Comparison of ENCODE assay signal across 9 cellular contexts in genomic region chr11:121112498-121113455, GRCh38. TPM values are rescaled to one million over a fixed set of nuclear protein-coding genes. Genes with fewer than 3 reads are reported as not detected.
A peak's percentile ranks its signal among the peaks of the same experiment; 100 is the strongest.
DNase-seq lines count a peak whose midpoint lies in the region; ATAC-seq and TF ChIP-seq lines count a peak whose summit lies in the region.
"Had no signal": no experiment of that assay in that cellular context is flagged by ENCODE, and none has a peak within 500 bp of the region (broad histone marks: within the 10 kb centered on the region; RNA-seq: fewer than 3 reads in every experiment).

No MANE protein-coding gene starts in this region.

- H3K27ac Mint-ChIP-seq in activated T-helper 1 cell treated with anti-CD3 and anti-CD28 coated beads, Interleukin-12 subunit alpha, Interleukin-12 subunit beta, Interleukin-2, Interleukin-4 antibody, amounts not matched to agents 30 ng/mL and 10 ng/mL and 1 ng/mL, durations not matched to agents 14 hours and 24 hours and 36 hours = no peak overlapping the region

- H3K4me1 ChIP-seq in parathyroid adenoma = no peaks in the 10 kb centered on the region

- no peak overlapping the region for H3K4me3 ChIP-seq in parathyroid adenoma (ENCODE audit: low read depth, low read length)

- H2AFZ ChIP-seq in parathyroid adenoma = no peak overlapping the region

- H3K4me2 ChIP-seq in parathyroid adenoma (ENCODE audit: low read length) = no peak overlapping the region

- TF ChIP-seq CTCF in parathyroid adenoma (IDR thresholded peaks at IDR 0.05) = peak; percentile 49

- peak; percentile 80 for DNase-seq in ELR (ENCODE audit: low read depth)
- DNase-seq in NCI-H748 treated with DMSO at 0.1 percent for 48 hours (lab: John Stamatoyannopoulos, UW) = peak; percentile 76
- DNase-seq in activated T-helper 1 cell treated with anti-CD3 and anti-CD28 coated beads, Interleukin-12 subunit alpha, Interleukin-12 subunit beta, Interleukin-2, Interleukin-4 antibody, amounts not matched to agents 30 ng/mL and 10 ng/mL and 1 ng/mL, durations not matched to agents 14 hours and 24 hours and 36 hours (ENCODE audit: low spot score) = peak; percentile 14
- peak; percentile 14 for DNase-seq in glomerular endothelial cell (ENCODE audit: extremely low read depth, low read depth, low spot score)

- H3K36me3 ChIP-seq in parathyroid adenoma (ENCODE audit: control insufficient read depth, insufficient read depth, low read length) = no peaks in the 10 kb centered on the region

- no peaks in the 10 kb centered on the region for H3K9me3 Mint-ChIP-seq in activated T-helper 1 cell treated with anti-CD3 and anti-CD28 coated beads, Interleukin-12 subunit alpha, Interleukin-12 subunit beta, Interleukin-2, Interleukin-4 antibody, amounts not matched to agents 30 ng/mL and 10 ng/mL and 1 ng/mL, durations not matched to agents 14 hours and 24 hours and 36 hours
- H3K9me3 Mint-ChIP-seq: central memory CD8-positive, alpha-beta T cell had no signal

- H3K27me3 Mint-ChIP-seq in activated T-helper 1 cell treated with anti-CD3 and anti-CD28 coated beads, Interleukin-12 subunit alpha, Interleukin-12 subunit beta, Interleukin-2, Interleukin-4 antibody, amounts not matched to agents 30 ng/mL and 10 ng/mL and 1 ng/mL, durations not matched to agents 14 hours and 24 hours and 36 hours (ENCODE audit: insufficient read depth) = peaks cover 20% of the 10 kb centered on the region

- H3K4me1 Mint-ChIP-seq in activated T-helper 1 cell treated with anti-CD3 and anti-CD28 coated beads, Interleukin-12 subunit alpha, Interleukin-12 subunit beta, Interleukin-2, Interleukin-4 antibody, amounts not matched to agents 30 ng/mL and 10 ng/mL and 1 ng/mL, durations not matched to agents 14 hours and 24 hours and 36 hours (ENCODE audit: low read depth) = no peaks in the 10 kb centered on the region
- H3K4me1 Mint-ChIP-seq: central memory CD8-positive, alpha-beta T cell had no signal

- no peak overlapping the region for H3K27ac ChIP-seq in parathyroid adenoma

- H3K27me3 ChIP-seq in parathyroid adenoma (ENCODE audit: control insufficient read depth, insufficient read depth, low read length) = no peaks in the 10 kb centered on the region

- no peak overlapping the region for H3K9ac ChIP-seq in parathyroid adenoma

- intact Hi-C loops in activated T-helper 1 cell treated with anti-CD3 and anti-CD28 coated beads, Interleukin-12 subunit alpha, Interleukin-12 subunit beta, Interleukin-2, Interleukin-4 antibody, amounts not matched to agents 30 ng/mL and 10 ng/mL and 1 ng/mL, durations not matched to agents 14 hours and 24 hours and 36 hours (cut with micrococcal nuclease) = loop anchor here (2.0 to 5.0 kb wide), 3 partner anchors 80 to 602 kb away; partner anchors contain the start of gene GRIK4

- peak; percentile 60 for ATAC-seq in HG03432 (IDR thresholded peaks at IDR 0.05; ENCODE audit: unreplicated experiment)
- ATAC-seq in GM18502 (IDR thresholded peaks at IDR 0.05; ENCODE audit: poor library complexity, unreplicated experiment) = no peak
- ATAC-seq in GM18519 (IDR thresholded peaks at IDR 0.05; ENCODE audit: low FRiP score, unreplicated experiment) = no peak

- no peak overlapping the region for H3K4me3 Mint-ChIP-seq in activated T-helper 1 cell treated with anti-CD3 and anti-CD28 coated beads, Interleukin-12 subunit alpha, Interleukin-12 subunit beta, Interleukin-2, Interleukin-4 antibody, amounts not matched to agents 30 ng/mL and 10 ng/mL and 1 ng/mL, durations not matched to agents 14 hours and 24 hours and 36 hours
- H3K4me3 Mint-ChIP-seq: central memory CD8-positive, alpha-beta T cell had no signal

- H3K9me3 ChIP-seq in parathyroid adenoma (ENCODE audit: control insufficient read depth, low read length) = no peaks in the 10 kb centered on the region

- no peaks in the 10 kb centered on the region for H3K36me3 Mint-ChIP-seq in activated T-helper 1 cell treated with anti-CD3 and anti-CD28 coated beads, Interleukin-12 subunit alpha, Interleukin-12 subunit beta, Interleukin-2, Interleukin-4 antibody, amounts not matched to agents 30 ng/mL and 10 ng/mL and 1 ng/mL, durations not matched to agents 14 hours and 24 hours and 36 hours (ENCODE audit: low read depth)

- H3K79me2 ChIP-seq in parathyroid adenoma = no peaks in the 10 kb centered on the region

RNA-seq across cellular contexts. Expression of gene TECTA, which starts 11.7 kb away (rescaled TPM):
- 0.16 and 0.34 TPM in 2 replicates for total RNA-seq in activated T-helper 1 cell treated with anti-CD3 and anti-CD28 coated beads, Interleukin-12 subunit alpha, Interleukin-12 subunit beta, Interleukin-2, Interleukin-4 antibody, amounts not matched to agents 30 ng/mL and 10 ng/mL and 1 ng/mL, durations not matched to agents 14 hours and 24 hours and 36 hours
- total RNA-seq in glomerular endothelial cell = 0.64 and 3.2 TPM in 2 replicates

Comparison
In these comparisons a context has a peak if more than half of its experiments do, and no peak if none do; other contexts are left out.
1. DNase-seq: peak in every context shown above with its lines; median percentile 80 in ELR; 76 in NCI-H748 treated with DMSO at 0.1 percent for 48 hours; 14 in activated T-helper 1 cell treated with anti-CD3 and anti-CD28 coated beads, Interleukin-12 subunit alpha, Interleukin-12 subunit beta, Interleukin-2, Interleukin-4 antibody, amounts not matched to agents 30 ng/mL and 10 ng/mL and 1 ng/mL, durations not matched to agents 14 hours and 24 hours and 36 hours; 14 in glomerular endothelial cell.